In the genomic region with DNA sequence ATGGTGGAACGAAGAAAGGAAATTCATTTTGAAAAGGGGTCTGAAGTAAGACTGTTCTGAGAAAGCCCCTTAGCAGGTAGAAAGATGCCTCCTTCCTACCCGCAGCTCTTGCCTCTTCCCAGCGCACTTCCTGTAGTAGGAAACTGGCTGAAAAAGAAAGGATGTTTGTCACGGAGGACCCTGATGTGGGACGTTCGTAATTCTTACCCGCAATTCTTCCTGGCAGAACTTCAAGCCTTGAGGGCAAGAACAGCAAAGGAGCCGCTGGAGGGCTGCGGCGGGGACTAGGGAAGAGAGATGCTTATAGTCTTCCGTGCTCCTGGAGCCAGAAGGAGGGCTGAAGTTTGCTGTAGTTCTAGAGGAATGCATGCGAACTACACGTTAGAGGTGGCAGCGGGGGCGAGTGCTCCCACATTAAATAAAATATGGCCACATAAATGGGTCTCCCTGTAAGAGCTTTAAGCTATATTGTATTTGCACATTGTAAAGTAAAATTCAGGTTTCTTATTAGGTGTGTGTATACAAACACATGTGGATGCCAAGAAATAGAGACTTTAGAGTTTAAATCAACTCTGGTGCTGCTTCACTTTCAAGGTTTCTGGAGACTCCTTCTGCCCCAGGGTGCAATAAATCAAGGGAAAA, we compare ENCODE assay signal across 12 cellular contexts. TPM values are rescaled to one million over a fixed set of nuclear protein-coding genes. Genes with fewer than 3 reads are reported as not detected.
DNase-seq lines count a peak whose midpoint lies in the region; TF ChIP-seq lines count a peak whose summit lies in the region.
"Had no signal": no experiment of that assay in that cellular context is flagged by ENCODE, and none has a peak within 500 bp of the region (broad histone marks: within the 10 kb centered on the region; RNA-seq: fewer than 3 reads in every experiment).

No MANE protein-coding gene starts in this region.

- H3K27me3 Mint-ChIP-seq in glutamatergic neuron (ENCODE audit: unreplicated experiment), result peaks cover 37% of the 10 kb centered on the region

- no peak for TF ChIP-seq CTCF in glutamatergic neuron (IDR thresholded peaks at IDR 0.05; ENCODE audit: partially characterized antibody, unreplicated experiment)

- peaks cover 5% of the 10 kb centered on the region for H3K36me3 Mint-ChIP-seq in glutamatergic neuron (ENCODE audit: unreplicated experiment)

- H3K9me3 Mint-ChIP-seq in glutamatergic neuron (ENCODE audit: unreplicated experiment), result peaks cover 11% of the 10 kb centered on the region
- H3K9me3 Mint-ChIP-seq: CD4-positive, alpha-beta T cell had no signal

- no peak overlapping the region for H3K27ac ChIP-seq in caudate nucleus (ENCODE audit: low read depth, low read length)
- H3K27ac ChIP-seq: KMS-11, RWPE1 had no signal

- peak overlapping the region; percentile 57 for H3K4me3 Mint-ChIP-seq in glutamatergic neuron (ENCODE audit: unreplicated experiment)
- H3K4me3 Mint-ChIP-seq: CD4-positive, alpha-beta T cell had no signal

- no peak overlapping the region for H3K27ac Mint-ChIP-seq in glutamatergic neuron (ENCODE audit: unreplicated experiment)
- H3K27ac Mint-ChIP-seq: CD4-positive, alpha-beta T cell had no signal

- H3K4me1 Mint-ChIP-seq in glutamatergic neuron (ENCODE audit: low read depth, unreplicated experiment), result peaks cover 26% of the 10 kb centered on the region

- in situ Hi-C loops in SK-MEL-5 (cut with HindIII; ENCODE audit: low pct_unique_long_range_greater_than_20kb, low sequenced_read_pairs), result no loop called here

- DNase-seq in A172 (ENCODE audit: low spot score) (peak; percentile 11), EH (ENCODE audit: low read depth) (peak; percentile 84), SK-MEL-5 (ENCODE audit: low read depth, low spot score) (peak; percentile 21), glutamatergic neuron (no peak), KG1 (lab: John Stamatoyannopoulos, UW) (no peak), caudate nucleus (lab: John Stamatoyannopoulos, UW) (no peak), midbrain (lab: John Stamatoyannopoulos, UW) (no peak)
- no peak for DNase-seq in stimulated activated CD4-positive, alpha-beta T cell treated with anti-CD3 and anti-CD28 coated beads, Interleukin-4, amount 100 ng/mL, for 1 hour
- DNase-seq: CD4-positive, alpha-beta T cell; dermis blood vessel endothelial cell had no signal

RNA-seq across cellular contexts. Expression of a gene that starts 6.4 kb away (rescaled TPM):
- 21.2 and 34.3 TPM in 2 replicates for total RNA-seq in A172 (2014; rRNA removed; shearing (Covaris generic))
- total RNA-seq in SK-MEL-5 (2014; rRNA removed; shearing (Covaris generic)), result 3.0 and 5.1 TPM in 2 replicates
- polyA plus RNA-seq in SK-MEL-5 (2015; cell fraction: cytosol; rRNA removed), result 2.2 and 2.8 TPM in 2 replicates
- polyA plus RNA-seq in SK-MEL-5 (2015; cell fraction: nucleus; rRNA removed), result not detected in 2 replicates
- 5.9 TPM for total RNA-seq in glutamatergic neuron (ENCODE audit: unreplicated experiment)
- total RNA-seq: CD4-positive, alpha-beta T cell had no signal

RNA-seq across cellular contexts. Expression of a gene that starts 8.4 kb away (rescaled TPM):
- 21.6 and 30.4 TPM in 2 replicates for total RNA-seq in A172 (2014; rRNA removed; shearing (Covaris generic))
- total RNA-seq in SK-MEL-5 (2014; rRNA removed; shearing (Covaris generic)), result 0.98 TPM in 1 of 2 replicates, not detected in the other
- polyA plus RNA-seq in SK-MEL-5 (2015; cell fraction: cytosol; rRNA removed), result 0.36 TPM in 1 of 2 replicates, not detected in the other
- not detected in 2 replicates for polyA plus RNA-seq in SK-MEL-5 (2015; cell fraction: nucleus; rRNA removed)
- total RNA-seq in glutamatergic neuron (ENCODE audit: unreplicated experiment), result 37.2 TPM
- total RNA-seq: CD4-positive, alpha-beta T cell; dermis blood vessel endothelial cell had no signal

Comparison
In these comparisons a context has a peak if more than half of its experiments do, and no peak if none do; other contexts are left out.
1. DNase-seq: peak in A172 (single experiment), EH (single experiment) and SK-MEL-5 (single experiment); none in glutamatergic neuron (single experiment), KG1 (single experiment), caudate nucleus (0 of 61), stimulated activated CD4-positive, alpha-beta T cell treated with anti-CD3 and anti-CD28 coated beads, Interleukin-4, amount 100 ng/mL, for 1 hour (single experiment) and midbrain (single experiment).
2. RNA of a gene that starts 8.4 kb away (total RNA-seq): 37.2 TPM in glutamatergic neuron (single experiment) and 21.6 to 30.4 TPM in A172; 0.98 TPM in SK-MEL-5; every median in the first group is over 10 times any median in the second.